ENCODE assay signal across 17 cellular contexts in the genomic region with DNA sequence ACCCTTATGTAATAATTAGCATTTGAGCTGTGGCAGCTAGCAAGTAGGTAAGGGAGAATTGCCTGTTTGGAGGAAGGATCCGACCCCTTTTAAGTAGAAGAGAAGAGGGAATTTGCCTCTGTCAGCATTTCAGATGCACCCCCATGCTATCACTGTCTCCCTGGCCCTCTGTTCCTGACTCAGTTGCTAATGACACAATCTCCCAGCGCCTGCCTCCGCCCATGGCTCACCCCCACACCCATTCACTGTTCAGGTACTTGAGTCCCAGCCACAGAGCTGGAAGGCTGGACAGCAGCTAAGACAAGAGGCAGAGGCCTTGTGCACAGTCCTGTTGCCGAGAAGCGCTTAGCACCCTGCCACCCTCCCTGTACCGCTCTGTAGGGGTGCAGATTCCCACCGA.
DNase-seq lines count a peak whose midpoint lies in the region; ATAC-seq, FAIRE-seq and TF ChIP-seq lines count a peak whose summit lies in the region.
"Had no signal": no experiment of that assay in that cellular context is flagged by ENCODE, and none has a peak within 500 bp of the region (broad histone marks: within the 10 kb centered on the region; RNA-seq: fewer than 3 reads in every experiment).

No MANE protein-coding gene starts in this region.

- no peak overlapping the region for H3K56ac ChIP-seq in H1 (replicated peaks; ENCODE audit: insufficient read length, low read depth, low read length)

- H2BK12ac ChIP-seq in H1 (ENCODE audit: low read depth, low read length): peak overlapping the region; percentile 94; the same call in 1 of the 2 replicates

- peak overlapping the region; percentile 89 for H4K91ac ChIP-seq in H1 (replicated peaks; ENCODE audit: insufficient read length, low read length)

- H2AK5ac ChIP-seq in H1 (ENCODE audit: low read depth, low read length): peak overlapping the region; percentile 45; the same call in 1 of the 2 replicates

- H2BK20ac ChIP-seq in H1 (ENCODE audit: low read length): 0 out of 2 replicates have a peak overlapping the region, but pooled peaks have one; percentile 48

- 0 out of 2 replicates have a peak overlapping the region, but pooled peaks have one; percentile 40 for H2BK5ac ChIP-seq in H1 (ENCODE audit: low read depth, low read length)

- H3K27ac ChIP-seq in GM23338 (ENCODE audit: low read depth): no peak overlapping the region
- H3K27ac ChIP-seq in HUES64 (ENCODE audit: low read depth, low read length): peak overlapping the region; percentile 45; the same call in 1 of the 2 replicates
- no peak overlapping the region for H3K27ac ChIP-seq in H1 (ENCODE audit: low read depth, low read length)
- H3K27ac ChIP-seq: GM23248, SK-N-MC had no signal

- peaks cover 4% of the 10 kb centered on the region; the same call in 1 of the 2 replicates for H3K9me2 ChIP-seq in GM23338 (ENCODE audit: insufficient read depth)

- 53% methylated on average over 7 of the region's 7 CpGs for WGBS in HUES64
- WGBS in H1 (ENCODE audit: extremely low coverage in 1 of 2, insufficient coverage in 1 of 2, insufficient read length in 1 of 2, insufficient replicate concordance in 2 of 2, low coverage in 1 of 2, low lambda C conversion rate in 2 of 2, missing lambda C conversion rate in 1 of 2), 2 experiments: 60% methylated on average over 7 of the region's 7 CpGs; no CpG with 5 or more reads in 1 of the 2 experiments

- H3K9ac ChIP-seq in HUES64 (ENCODE audit: low read depth, low read length): no peak overlapping the region
- H3K9ac ChIP-seq in H1 (replicated peaks in 1 of 4; ENCODE audit: extremely low read depth in 1 of 4, low read depth in 3 of 4, low read length in 3 of 4): peak overlapping the region in 1 of 4 experiments; percentile 14; a peak in 2 of 7 replicates
- H3K9ac ChIP-seq: GM23248 had no signal

- no peak overlapping the region for H3K14ac ChIP-seq in H1 (ENCODE audit: insufficient read length)

- no peaks in the 10 kb centered on the region for H3K79me1 ChIP-seq in H1 (ENCODE audit: low read depth, low read length)

- no peak overlapping the region for H3K4ac ChIP-seq in H1 (replicated peaks; ENCODE audit: insufficient read length, low read depth, low read length)

- H2BK120ac ChIP-seq in H1 (replicated peaks; ENCODE audit: low read depth, low read length): no peak overlapping the region

- DNase-seq in GM23338 (ENCODE audit: low spot score) (no peak), H1 (ENCODE audit: low read depth in 1 of 2, low spot score in 2 of 2) (no peak), nephron progenitor cell (no peak), DMS53 treated with DMSO at 0.1 percent for 48 hours (lab: John Stamatoyannopoulos, UW; ENCODE audit: unreplicated experiment) (no peak), mesenteric fat pad (ENCODE audit: low spot score) (no peak)
- DNase-seq: DMS53, GM23248, Kasumi-1, NCI-H1436 treated with DMSO at 0.1 percent for 48 hours, NCI-H446, NCI-H82 had no signal

- H3K23me2 ChIP-seq in H1 (ENCODE audit: low read depth, low read length): no peaks in the 10 kb centered on the region

- TF ChIP-seq POLR2A in H1 (IDR thresholded peaks at IDR 0.05; ENCODE audit: control extremely low read depth in 1 of 2, low read depth in 2 of 2, low read length in 2 of 2) (no peak), GM18505 (IDR thresholded peaks at IDR 0.05; ENCODE audit: borderline replicate concordance, extremely low read depth, insufficient read depth, insufficient read length) (no peak)

- no peaks in the 10 kb centered on the region; the same call in 1 of the 3 replicates for H3K9me3 Mint-ChIP-seq in GM23338
- peaks cover 9% of the 10 kb centered on the region for H3K9me3 Mint-ChIP-seq in nephron progenitor cell
- H3K9me3 Mint-ChIP-seq: T-helper 1 cell treated with Interleukin-12 subunit alpha and Interleukin-12 subunit beta and Interleukin-4 antibody, amounts not matched to agents 30 μg/mL and 1 μg/mL, for 36 hours had no signal

- no peak overlapping the region for H3K23ac ChIP-seq in H1 (ENCODE audit: insufficient read length)

- H3K4me1 Mint-ChIP-seq in GM23338 (peaks cover 47% of the 10 kb centered on the region), nephron progenitor cell (peaks cover 66% of the 10 kb centered on the region)

- H4K20me1 ChIP-seq in GM23338 (replicated peaks; ENCODE audit: insufficient read depth) (no peaks in the 10 kb centered on the region), H1 (replicated peaks in 1 of 2; ENCODE audit: control insufficient read depth in 1 of 2, insufficient read depth in 2 of 2, low read length in 2 of 2) (no peaks in the 10 kb centered on the region)

- H3K27ac Mint-ChIP-seq in GM23338 (no peak overlapping the region; the same call in 1 of the 2 replicates), nephron progenitor cell (no peak overlapping the region)
- H3K27ac Mint-ChIP-seq: T-helper 1 cell treated with Interleukin-12 subunit alpha and Interleukin-12 subunit beta and Interleukin-4 antibody, amounts not matched to agents 30 μg/mL and 1 μg/mL, for 36 hours had no signal

- H3K4me1 ChIP-seq in GM23338 (ENCODE audit: insufficient read depth): peaks cover 27% of the 10 kb centered on the region
- peaks cover 31% of the 10 kb centered on the region for H3K4me1 ChIP-seq in HUES64 (ENCODE audit: insufficient read depth, low read length)
- H3K4me1 ChIP-seq in H1 (replicated peaks in 1 of 4; ENCODE audit: control insufficient read depth in 3 of 4, insufficient read depth in 4 of 4, low read length in 3 of 4): peaks cover 6 to 21% (median 14%) of the 10 kb centered on the region in 4 experiments

- H3K4me2 ChIP-seq in GM23338: peak overlapping the region; percentile 73
- peak overlapping the region; percentile 38 to 50 for H3K4me2 ChIP-seq in H1 (ENCODE audit: insufficient read depth in 1 of 2, low read depth in 2 of 2, low read length in 2 of 2)

- peak overlapping the region; percentile 44 for H2AFZ ChIP-seq in GM23338
- no peak overlapping the region for H2AFZ ChIP-seq in H1 (ENCODE audit: low read length)
- H2AFZ ChIP-seq: GM23248 had no signal

- H3K36me3 Mint-ChIP-seq in GM23338 (ENCODE audit: low read depth) (0 out of 3 replicates have a peak, but pooled peaks cover 4% of the 10 kb centered on the region), nephron progenitor cell (ENCODE audit: low read depth) (peaks cover 13% of the 10 kb centered on the region)

- H3K4me3 Mint-ChIP-seq in GM23338: no peak overlapping the region
- peak overlapping the region; percentile 38 for H3K4me3 Mint-ChIP-seq in nephron progenitor cell
- H3K4me3 Mint-ChIP-seq: T-helper 1 cell treated with Interleukin-12 subunit alpha and Interleukin-12 subunit beta and Interleukin-4 antibody, amounts not matched to agents 30 μg/mL and 1 μg/mL, for 36 hours had no signal

- POLR2A ChIA-PET in H1 (lab: Charles Lee; ENCODE audit: partially characterized antibody): interaction anchor here (0.9 to 1.7 kb wide), 6 partner anchors 10 to 37 kb away, joined by 3 to 7 read pairs (median 3); no protein-coding TSS in a partner anchor

- H3K4me3 ChIP-seq in GM23338: no peak overlapping the region
- H3K4me3 ChIP-seq in HUES64 (ENCODE audit: low read length): no peak overlapping the region
- H3K4me3 ChIP-seq in H1 (ENCODE audit: extremely low read depth in 1 of 4, insufficient read depth in 2 of 4, low read depth in 3 of 4, low read length in 4 of 4): peak overlapping the region in 2 of 4 experiments; percentile 2 to 30; a peak in 2 of 8 replicates
- H3K4me3 ChIP-seq: GM12878, GM23248, SK-N-MC had no signal

- TF ChIP-seq CTCF in GM23338 (conservative IDR thresholded peaks at IDR 0.05; ENCODE audit: low read depth in 2 of 2) (no peak), H1 (IDR thresholded peaks at IDR 0.05; ENCODE audit: control extremely low read depth in 1 of 3, insufficient read depth in 1 of 3, low read depth in 1 of 3, low read length in 3 of 3) (no peak), nephron progenitor cell (IDR thresholded peaks at IDR 0.05) (no peak)

- H3K9me3 ChIP-seq in HUES64 (ENCODE audit: insufficient read depth, low read depth, low read length): no peaks in the 10 kb centered on the region
- H3K9me3 ChIP-seq in H1 (ENCODE audit: insufficient read depth in 2 of 2, low read depth in 1 of 2, low read length in 1 of 2): no peaks in the 10 kb centered on the region

- TF ChIP-seq EP300 in H1 (IDR thresholded peaks at IDR 0.05; ENCODE audit: borderline replicate concordance in 1 of 2, low read depth in 2 of 2, low read length in 2 of 2): no peak

- peak overlapping the region; percentile 62 for H4K8ac ChIP-seq in H1 (ENCODE audit: extremely low read depth, insufficient read depth, low read length)

- H3K27me3 Mint-ChIP-seq in GM23338 (ENCODE audit: insufficient read depth, low read depth, poor library complexity) (peaks cover 26% of the 10 kb centered on the region), nephron progenitor cell (ENCODE audit: low read depth, poor library complexity) (peaks cover 58% of the 10 kb centered on the region)

- no peak for TF ChIP-seq RAD21 in H1 (IDR thresholded peaks at IDR 0.05 in 1 of 2, conservative IDR thresholded peaks at IDR 0.05 in 1 of 2; ENCODE audit: low read depth in 2 of 2, low read length in 2 of 2)

- no peak for FAIRE-seq in H1 (lab: Jason Lieb, UNC)
- FAIRE-seq: GM12878 had no signal

- H3K27me3 ChIP-seq in GM23338 (ENCODE audit: insufficient read depth) (no peaks in the 10 kb centered on the region), HUES64 (ENCODE audit: insufficient read depth, low read length) (peaks cover 7% of the 10 kb centered on the region; the same call in 1 of the 2 replicates), H1 (replicated peaks in 1 of 4; ENCODE audit: control insufficient read depth in 3 of 4, extremely low read depth in 1 of 4, insufficient read depth in 3 of 4, low read length in 3 of 4) (peaks cover 0 to 7% (median 0%) of the 10 kb centered on the region in 4 experiments; a peak in 3 of 7 replicates)

- CTCF ChIA-PET in H1 (lab: Charles Lee; ENCODE audit: partially characterized antibody): interaction anchor here (0.7 to 1.8 kb wide), 7 partner anchors 15 to 100 kb away, joined by 3 to 4 read pairs (median 4); no protein-coding TSS in a partner anchor

- 0 out of 2 replicates have a peak, but pooled peaks cover 5% of the 10 kb centered on the region for H3F3A ChIP-seq in GM23338 (replicated peaks; ENCODE audit: low read depth)

- H3K18ac ChIP-seq in H1 (ENCODE audit: extremely low read depth, low read length): peak overlapping the region; percentile 64; the same call in 1 of the 2 replicates

- peak overlapping the region; percentile 46; the same call in 1 of the 2 replicates for H2BK15ac ChIP-seq in H1 (ENCODE audit: low read length)

- no peak overlapping the region for H4K5ac ChIP-seq in H1 (ENCODE audit: insufficient read length, low read depth, low read length)

- no peaks in the 10 kb centered on the region; the same call in 1 of the 2 replicates for H3K36me3 ChIP-seq in GM23338 (ENCODE audit: insufficient read depth)
- H3K36me3 ChIP-seq in HUES64 (ENCODE audit: insufficient read depth, low read length): no peaks in the 10 kb centered on the region
- H3K36me3 ChIP-seq in H1 (ENCODE audit: control insufficient read depth in 2 of 4, insufficient read depth in 4 of 4, low read length in 3 of 4): no peaks in the 10 kb centered on the region

- H3K79me2 ChIP-seq in GM23338 (replicated peaks; ENCODE audit: insufficient read depth) (no peaks in the 10 kb centered on the region), H1 (ENCODE audit: control insufficient read depth in 1 of 2, insufficient read depth in 2 of 2, low read length in 2 of 2) (no peaks in the 10 kb centered on the region)

- ATAC-seq in GM23338 (peak; percentile 53), GM18505 (IDR thresholded peaks at IDR 0.05; ENCODE audit: unreplicated experiment) (no peak), GM21528 (IDR thresholded peaks at IDR 0.05; ENCODE audit: low FRiP score, unreplicated experiment) (no peak)
- ATAC-seq: GM12878 had no signal
